In genomic region chr4:168715889-168716288, GRCh38 we compare ENCODE assay signal across 24 cellular contexts.
DNase-seq lines count a peak whose midpoint lies in the region; ATAC-seq and TF ChIP-seq lines count a peak whose summit lies in the region.
"Had no signal": no experiment of that assay in that cellular context is flagged by ENCODE, and none has a peak within 500 bp of the region (broad histone marks: within the 10 kb centered on the region; RNA-seq: fewer than 3 reads in every experiment).

No MANE protein-coding gene starts in this region.

- POLR2A ChIA-PET in MCF 10A (lab: Yijun Ruan, JAX), result interaction anchor here (0.6 to 3.6 kb wide), 8 partner anchors 60 to 205 kb away, joined by 3 to 32 read pairs (median 4); no protein-coding TSS in a partner anchor

- DNase-seq in MCF 10A (ENCODE audit: unreplicated experiment) (no peak), breast epithelium (ENCODE audit: low spot score in 2 of 2) (no peak), chondrocyte (ENCODE audit: low spot score) (no peak), osteocyte (ENCODE audit: extremely low spot score, unreplicated experiment) (no peak), upper lobe of left lung (no peak), activated T-cell treated with anti-CD3 and anti-CD28 coated beads for 4 hours (no peak)
- no peak for DNase-seq in effector memory CD8-positive, alpha-beta T cell
- DNase-seq in stimulated activated CD4-positive, alpha-beta T cell treated with anti-CD3 and anti-CD28 coated beads, Interleukin-15, amount 100 ng/mL, for 24 hours, result no peak
- DNase-seq: 8988T; activated CD4-positive, alpha-beta T cell treated with anti-CD3 and anti-CD28 coated beads, Interleukin-2, amount 50 U/mL, for 1 hour; activated T-cell treated with anti-CD3 and anti-CD28 coated beads, Interleukin-2, amount 50 U/mL, for 1 hour; BE2C; brain microvascular endothelial cell; effector CD4-positive, alpha-beta T cell; GDM1; HCEC 1CT; hippocampal formation; left cardiac atrium; NCI-H1417; occipital lobe; RPMI8226; stimulated activated CD4-positive, alpha-beta T cell treated with anti-CD3 and anti-CD28 coated beads, Interleukin-4, amount 100 ng/mL, for 4 hours; stimulated activated CD8-positive, alpha-beta memory T cell treated with anti-CD3 and anti-CD28 coated beads, Interleukin-4, amount 100 ng/mL, for 48 hours had no signal

- H3K36me3 Mint-ChIP-seq in MCF 10A (ENCODE audit: insufficient read depth, unreplicated experiment) (no peaks in the 10 kb centered on the region), chondrocyte (ENCODE audit: low read depth) (peaks cover 48% of the 10 kb centered on the region), osteocyte (ENCODE audit: unreplicated experiment) (peaks cover 59% of the 10 kb centered on the region)
- no peaks in the 10 kb centered on the region for H3K36me3 Mint-ChIP-seq in effector memory CD8-positive, alpha-beta T cell (ENCODE audit: insufficient read depth)
- H3K36me3 Mint-ChIP-seq: activated naive CD4-positive, alpha-beta T cell treated with anti-CD3 and anti-CD28 coated beads, Interleukin-2, amount 50 U/mL, for 24 hours had no signal

- WGBS in upper lobe of left lung, 2 donors, result 82 to 83% methylated on average over 7 of the region's 7 CpGs

- no peak for ATAC-seq in upper lobe of left lung (ENCODE audit: low FRiP score in 2 of 2)
- no peak for ATAC-seq in effector memory CD8-positive, alpha-beta T cell (replicated peaks)

- H3K36me3 ChIP-seq in breast epithelium (no peaks in the 10 kb centered on the region), upper lobe of left lung (no peaks in the 10 kb centered on the region)
- H3K36me3 ChIP-seq: BE2C, brain microvascular endothelial cell had no signal

- H3K27me3 Mint-ChIP-seq in MCF 10A (ENCODE audit: insufficient read depth, unreplicated experiment) (no peaks in the 10 kb centered on the region), chondrocyte (ENCODE audit: low read depth) (no peaks in the 10 kb centered on the region), osteocyte (ENCODE audit: unreplicated experiment) (no peaks in the 10 kb centered on the region)
- H3K27me3 Mint-ChIP-seq in effector memory CD8-positive, alpha-beta T cell, result no peaks in the 10 kb centered on the region

- intact Hi-C loops in MCF 10A (cut with micrococcal nuclease), result loop anchor here (10.0 kb wide), 1 partner anchor 201 kb away; no protein-coding TSS in a partner anchor
- intact Hi-C loops in breast epithelium (cut with DNase I; ENCODE audit: low total_unique reads), result loop anchor here (10.0 kb wide), 1 partner anchor 209 kb away; no protein-coding TSS in a partner anchor

- BruUV-seq in MCF 10A (replicated peaks; lab: Mats Ljungman, UMichigan), result no TSS peak

- CTCF ChIA-PET in MCF 10A (lab: Yijun Ruan, JAX), result interaction anchor here (0.6 to 1.2 kb wide), 4 partner anchors 70 to 131 kb away, joined by 3 to 8 read pairs (median 3); no protein-coding TSS in a partner anchor

- H3K9me3 Mint-ChIP-seq in MCF 10A (ENCODE audit: unreplicated experiment) (peaks cover 5% of the 10 kb centered on the region), chondrocyte (ENCODE audit: low read depth) (peaks cover 4% of the 10 kb centered on the region), osteocyte (ENCODE audit: unreplicated experiment) (peaks cover 3% of the 10 kb centered on the region)
- no peaks in the 10 kb centered on the region for H3K9me3 Mint-ChIP-seq in effector memory CD8-positive, alpha-beta T cell

- no peak for TF ChIP-seq POLR2A in breast epithelium (IDR thresholded peaks at IDR 0.05)
- no peak for TF ChIP-seq POLR2A in upper lobe of left lung (IDR thresholded peaks at IDR 0.05)

- H3K4me1 ChIP-seq in breast epithelium (no peaks in the 10 kb centered on the region), upper lobe of left lung (peaks cover 5 to 16% (median 7%) of the 10 kb centered on the region in 4 donors)
- H3K4me1 ChIP-seq: BE2C had no signal

- H3K4me1 Mint-ChIP-seq in MCF 10A (ENCODE audit: insufficient read depth, unreplicated experiment) (peaks cover 39% of the 10 kb centered on the region), chondrocyte (ENCODE audit: low read depth) (peaks cover 80% of the 10 kb centered on the region), osteocyte (ENCODE audit: unreplicated experiment) (peaks cover 42% of the 10 kb centered on the region)
- H3K4me1 Mint-ChIP-seq in effector memory CD8-positive, alpha-beta T cell (ENCODE audit: low read depth in 2 of 2), result no peaks in the 10 kb centered on the region

- H3K9me3 ChIP-seq in breast epithelium, result no peaks in the 10 kb centered on the region
- H3K9me3 ChIP-seq in upper lobe of left lung, result no peaks in the 10 kb centered on the region
- H3K9me3 ChIP-seq: BE2C had no signal

- H3K4me3 ChIP-seq in breast epithelium (no peak overlapping the region), upper lobe of left lung (no peak overlapping the region)

- TF ChIP-seq EP300 in upper lobe of left lung (IDR thresholded peaks at IDR 0.05), result no peak

- TF ChIP-seq CTCF in MCF 10A (IDR thresholded peaks at IDR 0.05; ENCODE audit: unreplicated experiment), result no peak
- TF ChIP-seq CTCF in breast epithelium (IDR thresholded peaks at IDR 0.05), result no peak
- TF ChIP-seq CTCF in chondrocyte (IDR thresholded peaks at IDR 0.05), result no peak
- no peak for TF ChIP-seq CTCF in osteocyte (IDR thresholded peaks at IDR 0.05)
- TF ChIP-seq CTCF in upper lobe of left lung (IDR thresholded peaks at IDR 0.05), result no peak

- H3K27ac Mint-ChIP-seq in MCF 10A (ENCODE audit: low read depth, unreplicated experiment) (peak overlapping the region; percentile 77), chondrocyte (ENCODE audit: unreplicated experiment) (peak overlapping the region; percentile 89), osteocyte (ENCODE audit: unreplicated experiment) (peak overlapping the region; percentile 73)
- H3K27ac Mint-ChIP-seq in effector memory CD8-positive, alpha-beta T cell, result no peak overlapping the region
- H3K27ac Mint-ChIP-seq: activated naive CD4-positive, alpha-beta T cell treated with anti-CD3 and anti-CD28 coated beads, Interleukin-2, amount 50 U/mL, for 24 hours had no signal

- H3K27ac ChIP-seq in breast epithelium, result no peak overlapping the region
- H3K27ac ChIP-seq in upper lobe of left lung, result peak overlapping the region; percentile 12 to 53 (median 43)
- H3K27ac ChIP-seq: brain microvascular endothelial cell had no signal

- no peaks in the 10 kb centered on the region for H3K27me3 ChIP-seq in breast epithelium
- H3K27me3 ChIP-seq in upper lobe of left lung, result no peaks in the 10 kb centered on the region
- H3K27me3 ChIP-seq: BE2C, brain microvascular endothelial cell had no signal

- H3K4me3 Mint-ChIP-seq in MCF 10A (ENCODE audit: unreplicated experiment), result no peak overlapping the region
- no peak overlapping the region for H3K4me3 Mint-ChIP-seq in chondrocyte (ENCODE audit: unreplicated experiment)
- H3K4me3 Mint-ChIP-seq in osteocyte (ENCODE audit: unreplicated experiment), result no peak overlapping the region
- H3K4me3 Mint-ChIP-seq in effector memory CD8-positive, alpha-beta T cell, result no peak overlapping the region
- H3K4me3 Mint-ChIP-seq: activated naive CD4-positive, alpha-beta T cell treated with anti-CD3 and anti-CD28 coated beads, Interleukin-2, amount 50 U/mL, for 24 hours had no signal

Comparison
In these comparisons a context has a peak if more than half of its experiments do, and no peak if none do; other contexts are left out.
1. H3K27ac Mint-ChIP-seq: peak in MCF 10A (single experiment), chondrocyte (single experiment) and osteocyte (single experiment); none in effector memory CD8-positive, alpha-beta T cell (0 of 2).
2. H3K27ac ChIP-seq: peak in upper lobe of left lung (4 of 4); none in breast epithelium (0 of 2).